Comparison of ENCODE assay signal across 8 cellular contexts in the genomic region with DNA sequence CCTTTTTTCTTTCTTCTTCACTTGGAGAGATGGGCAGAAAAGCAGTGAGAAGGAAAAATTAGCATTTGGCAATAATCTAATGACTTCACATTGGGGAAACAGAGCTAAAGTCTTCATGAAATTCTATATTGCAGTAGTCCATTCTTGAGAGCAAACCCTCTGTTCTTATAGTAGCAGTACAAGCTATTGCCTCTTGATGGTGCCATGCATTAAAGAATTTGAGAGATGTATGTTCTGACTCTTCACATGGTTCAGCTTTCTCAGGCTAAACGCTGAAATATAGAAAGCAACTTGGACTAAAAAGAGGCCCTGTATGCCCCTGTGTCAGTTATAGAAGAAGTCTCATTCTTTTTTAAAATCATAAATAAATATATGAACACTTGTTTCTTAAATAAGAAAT. TPM values are rescaled to one million over a fixed set of nuclear protein-coding genes. Genes with fewer than 3 reads are reported as not detected.
DNase-seq lines count a peak whose midpoint lies in the region; ATAC-seq and TF ChIP-seq lines count a peak whose summit lies in the region.

No MANE protein-coding gene starts in this region.

- H3K4me3 ChIP-seq in epithelial cell of proximal tubule (ENCODE audit: low read depth, low read length) = no peak overlapping the region

- peak in 2 of 3 donors; percentile 45 to 52 for ATAC-seq in natural killer cell
- ATAC-seq in natural killer cell treated with Interleukin-12 subunit alpha and Interleukin-12 subunit beta and Interleukin-15 and Interleukin-18, amount 100 ng/mL, for 72 hours = no peak
- ATAC-seq in HG02884 (IDR thresholded peaks at IDR 0.05; ENCODE audit: unreplicated experiment) = no peak
- ATAC-seq in activated T-cell treated with anti-CD3 and anti-CD28 coated beads, Interleukin-2, amount 50 U/mL, for 4 hours = no peak

- no peak for TF ChIP-seq CTCF in natural killer cell (IDR thresholded peaks at IDR 0.05)
- peak; percentile 51 for TF ChIP-seq CTCF in epithelial cell of proximal tubule (conservative IDR thresholded peaks at IDR 0.05; ENCODE audit: low read depth, low read length)

- H3K4me1 Mint-ChIP-seq in natural killer cell = peaks cover 33 to 38% of the 10 kb centered on the region in 2 donors
- H3K4me1 Mint-ChIP-seq in natural killer cell treated with Interleukin-12 subunit alpha and Interleukin-12 subunit beta and Interleukin-15 and Interleukin-18, amount 100 ng/mL, for 72 hours (ENCODE audit: low read depth in 2 of 2) = peaks cover 11 to 12% of the 10 kb centered on the region in 2 donors
- H3K4me1 Mint-ChIP-seq in activated T-cell treated with anti-CD3 and anti-CD28 coated beads, Interleukin-2, amount 50 U/mL, for 4 hours (ENCODE audit: low read depth) = no peaks in the 10 kb centered on the region

- H3K9me3 Mint-ChIP-seq in natural killer cell = no peaks in the 10 kb centered on the region
- H3K9me3 Mint-ChIP-seq in natural killer cell treated with Interleukin-12 subunit alpha and Interleukin-12 subunit beta and Interleukin-15 and Interleukin-18, amount 100 ng/mL, for 72 hours = no peaks in the 10 kb centered on the region
- H3K9me3 Mint-ChIP-seq in activated T-cell treated with anti-CD3 and anti-CD28 coated beads, Interleukin-2, amount 50 U/mL, for 4 hours = no peaks in the 10 kb centered on the region

- H3K36me3 Mint-ChIP-seq in natural killer cell = no peaks in the 10 kb centered on the region
- no peaks in the 10 kb centered on the region for H3K36me3 Mint-ChIP-seq in natural killer cell treated with Interleukin-12 subunit alpha and Interleukin-12 subunit beta and Interleukin-15 and Interleukin-18, amount 100 ng/mL, for 72 hours
- H3K36me3 Mint-ChIP-seq in activated T-cell treated with anti-CD3 and anti-CD28 coated beads, Interleukin-2, amount 50 U/mL, for 4 hours (ENCODE audit: insufficient read depth) = peaks cover 3% of the 10 kb centered on the region

- no peak overlapping the region for H3K4me3 Mint-ChIP-seq in natural killer cell
- no peak overlapping the region for H3K4me3 Mint-ChIP-seq in natural killer cell treated with Interleukin-12 subunit alpha and Interleukin-12 subunit beta and Interleukin-15 and Interleukin-18, amount 100 ng/mL, for 72 hours
- no peak overlapping the region for H3K4me3 Mint-ChIP-seq in activated T-cell treated with anti-CD3 and anti-CD28 coated beads, Interleukin-2, amount 50 U/mL, for 4 hours

- DNase-seq in natural killer cell (no peak), NCI-H524 treated with DMSO at 0.1 percent for 48 hours (lab: John Stamatoyannopoulos, UW) (peak; percentile 39), epithelial cell of proximal tubule (ENCODE audit: low read depth) (no peak), HPDE6-E6E7 (ENCODE audit: extremely low spot score) (no peak)
- no peak for DNase-seq in natural killer cell treated with Interleukin-12 subunit alpha and Interleukin-12 subunit beta and Interleukin-15 and Interleukin-18, amount 100 ng/mL, for 72 hours (ENCODE audit: low spot score)
- no peak for DNase-seq in activated CD4-positive, CD25-positive, alpha-beta regulatory T cell (lab: John Stamatoyannopoulos, UW)
- DNase-seq in activated T-cell treated with anti-CD3 and anti-CD28 coated beads, Interleukin-2, amount 50 U/mL, for 4 hours = no peak

- intact Hi-C loops in natural killer cell (cut with micrococcal nuclease) = loop anchor here (1.0 kb wide), 1 partner anchor 72 kb away; no protein-coding TSS in a partner anchor

- peak overlapping the region in 1 of 2 donors; percentile 12 for H3K27ac Mint-ChIP-seq in natural killer cell
- H3K27ac Mint-ChIP-seq in natural killer cell treated with Interleukin-12 subunit alpha and Interleukin-12 subunit beta and Interleukin-15 and Interleukin-18, amount 100 ng/mL, for 72 hours = peak overlapping the region in 1 of 2 donors; percentile 66

- H3K27me3 Mint-ChIP-seq in natural killer cell (ENCODE audit: low read depth in 2 of 2) = no peaks in the 10 kb centered on the region
- no peaks in the 10 kb centered on the region for H3K27me3 Mint-ChIP-seq in natural killer cell treated with Interleukin-12 subunit alpha and Interleukin-12 subunit beta and Interleukin-15 and Interleukin-18, amount 100 ng/mL, for 72 hours
- H3K27me3 Mint-ChIP-seq in activated T-cell treated with anti-CD3 and anti-CD28 coated beads, Interleukin-2, amount 50 U/mL, for 4 hours (ENCODE audit: low read depth) = no peaks in the 10 kb centered on the region

RNA-seq across cellular contexts. Expression of a gene that starts 36.0 kb away (rescaled TPM):
- 10 to 100 TPM; 63.3 to 93.4 (median 64.0) TPM for total RNA-seq in natural killer cell
- total RNA-seq in natural killer cell treated with Interleukin-12 subunit alpha and Interleukin-12 subunit beta and Interleukin-15 and Interleukin-18, amount 100 ng/mL, for 72 hours = 10 to 100 TPM; 12.2 to 13.6 TPM
- 36.9 and 37.5 TPM in 2 replicates for total RNA-seq in epithelial cell of proximal tubule
- under 1 TPM; 0.66 to 0.82 (median 0.76) TPM for total RNA-seq in activated T-cell treated with anti-CD3 and anti-CD28 coated beads, Interleukin-2, amount 50 U/mL, for 4 hours

Comparison
In these comparisons a context has a peak if more than half of its experiments do, and no peak if none do; other contexts are left out.
1. ATAC-seq: peak in natural killer cell (2 of 3); none in natural killer cell treated with Interleukin-12 subunit alpha and Interleukin-12 subunit beta and Interleukin-15 and Interleukin-18, amount 100 ng/mL, for 72 hours (0 of 2), HG02884 (single experiment) and activated T-cell treated with anti-CD3 and anti-CD28 coated beads, Interleukin-2, amount 50 U/mL, for 4 hours (0 of 2).
2. RNA of a gene that starts 36.0 kb away (total RNA-seq): 63.3 to 93.4 TPM in natural killer cell, 36.9 to 37.5 TPM in epithelial cell of proximal tubule and 12.2 to 13.6 TPM in natural killer cell treated with Interleukin-12 subunit alpha and Interleukin-12 subunit beta and Interleukin-15 and Interleukin-18, amount 100 ng/mL, for 72 hours; 0.66 to 0.82 TPM in activated T-cell treated with anti-CD3 and anti-CD28 coated beads, Interleukin-2, amount 50 U/mL, for 4 hours; every median in the first group is over 4 times any median in the second.